2 cellular contexts compared by ENCODE assay signal in genomic region chr18:54774971-54775665, GRCh38.
TF ChIP-seq lines count a peak whose summit lies in the region.

No MANE protein-coding gene starts in this region.

TF ChIP-seq in HCT116, 20 proteins besides CTCF, POLR2A, EP300 and RAD21:
- no peak for TF ChIP-seq TCF7L2 (IDR thresholded peaks at IDR 0.05; ENCODE audit: borderline replicate concordance, extremely low read depth, insufficient read depth, insufficient read length)
- no peak for TF ChIP-seq ZBTB33 (IDR thresholded peaks at IDR 0.05; ENCODE audit: extremely low read depth, insufficient replicate concordance, low read length)
- no peak for TF ChIP-seq YY1 (IDR thresholded peaks at IDR 0.05; ENCODE audit: extremely low read depth, insufficient replicate concordance, low read depth, low read length)
- TF ChIP-seq POLR2AphosphoS5 (IDR thresholded peaks at IDR 0.05; ENCODE audit: low read depth, low read length): no peak
- TF ChIP-seq REST (IDR thresholded peaks at IDR 0.05; ENCODE audit: low read depth): no peak
- TF ChIP-seq ELF1 (IDR thresholded peaks at IDR 0.05; ENCODE audit: borderline replicate concordance, low read depth): no peak
- TF ChIP-seq MAX (IDR thresholded peaks at IDR 0.05): no peak
- TF ChIP-seq EZH2 (IDR thresholded peaks at IDR 0.05): no peak
- TF ChIP-seq JUND (IDR thresholded peaks at IDR 0.05): no peak
- TF ChIP-seq ZFX (IDR thresholded peaks at IDR 0.05): no peak
- TF ChIP-seq SRF (IDR thresholded peaks at IDR 0.05; ENCODE audit: low read depth): no peak
- TF ChIP-seq FOSL1 (IDR thresholded peaks at IDR 0.05; ENCODE audit: low read depth): no peak
- TF ChIP-seq EZH2phosphoT487 (IDR thresholded peaks at IDR 0.05; ENCODE audit: borderline replicate concordance): no peak
- TF ChIP-seq SP1 (IDR thresholded peaks at IDR 0.05; ENCODE audit: low read depth): no peak
- TF ChIP-seq CEBPB (IDR thresholded peaks at IDR 0.05; ENCODE audit: low read depth): no peak

TF ChIP-seq in HepG2, 621 proteins besides CTCF, POLR2A, EP300 and RAD21:
- TF ChIP-seq CCAR2 (optimal IDR thresholded peaks at IDR 0.05; ENCODE audit: low read depth, low read length) (no peak), ZNF207 (IDR thresholded peaks at IDR 0.05; ENCODE audit: borderline replicate concordance) (no peak), ZNF496 (CRISPR knock-in tag; IDR thresholded peaks at IDR 0.05; ENCODE audit: insufficient replicate concordance) (no peak), ZNF879 (CRISPR knock-in tag; IDR thresholded peaks at IDR 0.05) (no peak), HOXA3 (CRISPR knock-in tag; IDR thresholded peaks at IDR 0.05) (no peak), EHMT2 (IDR thresholded peaks at IDR 0.05; ENCODE audit: borderline replicate concordance, low read depth, low read length) (no peak), TEAD3 (CRISPR knock-in tag; optimal IDR thresholded peaks at IDR 0.05; ENCODE audit: borderline replicate concordance) (no peak)
